In genomic region chr22:20060700-20061480, GRCh38 we compare ENCODE assay signal across 13 cellular contexts. TPM values are rescaled to one million over a fixed set of nuclear protein-coding genes. Genes with fewer than 3 reads are reported as not detected.
DNase-seq lines count a peak whose midpoint lies in the region; ATAC-seq and TF ChIP-seq lines count a peak whose summit lies in the region.
"Had no signal": no experiment of that assay in that cellular context is flagged by ENCODE, and none has a peak within 500 bp of the region (broad histone marks: within the 10 kb centered on the region; RNA-seq: fewer than 3 reads in every experiment).

No MANE protein-coding gene starts in this region.

- ATAC-seq in upper lobe of right lung, result no peak
- ATAC-seq: stimulated activated naive B cell treated with anti-CD40 and anti-IgM and Interleukin-4, amounts not matched to agents 10 μg/mL and 1 μg/mL and 100 μg/mL, for 72 hours had no signal

- no peaks in the 10 kb centered on the region for H3K9me3 ChIP-seq in upper lobe of right lung
- H3K9me3 ChIP-seq: adrenal gland, esophagus muscularis mucosa, vagina had no signal

- H3K36me3 ChIP-seq in upper lobe of right lung, result peaks cover 71% of the 10 kb centered on the region

- POLR2A ChIA-PET in RWPE1 (lab: Yijun Ruan, JAX; ENCODE audit: low non-redundant PET), result no interaction called here

- H3K4me3 ChIP-seq in upper lobe of right lung, result no peak overlapping the region
- H3K4me3 ChIP-seq: adrenal gland, esophagus muscularis mucosa, vagina had no signal

- H3K4me1 ChIP-seq in upper lobe of right lung, result no peaks in the 10 kb centered on the region
- H3K4me1 ChIP-seq: esophagus muscularis mucosa had no signal

- intact Hi-C loops in upper lobe of right lung (cut with DNase I), result no loop called here

- no peaks in the 10 kb centered on the region for H3K27me3 ChIP-seq in upper lobe of right lung
- H3K27me3 ChIP-seq: adrenal gland, esophagus muscularis mucosa, vagina had no signal

- peak; percentile 11 for DNase-seq in stimulated activated CD4-positive, alpha-beta T cell treated with anti-CD3 and anti-CD28 coated beads, Interleukin-15, amount 100 ng/mL, for 24 hours
- DNase-seq in stimulated activated CD4-positive, alpha-beta T cell treated with anti-CD3 and anti-CD28 coated beads, Interleukin-4, amount 100 ng/mL, for 24 hours, result no peak
- DNase-seq in RWPE1 (ENCODE audit: low spot score) (no peak), upper lobe of right lung (no peak), T-helper 2 cell (no peak), NCI-H345 treated with DMSO at 0.1 percent for 48 hours (lab: John Stamatoyannopoulos, UW; ENCODE audit: unreplicated experiment) (no peak)
- DNase-seq: activated B cell treated with CpG ODN at 0.5 μM for 24 hours; naive B cell; NCI-H1092; stimulated activated naive B cell treated with anti-CD40 and anti-IgM and Interleukin-4, amounts not matched to agents 10 μg/mL and 1 μg/mL and 100 μg/mL, for 72 hours had no signal

- TF ChIP-seq CTCF in RWPE1 (conservative IDR thresholded peaks at IDR 0.05; ENCODE audit: low read depth), result no peak
- peak; percentile 16 for TF ChIP-seq CTCF in upper lobe of right lung (IDR thresholded peaks at IDR 0.05)

- H3K27ac ChIP-seq in RWPE1, result peak overlapping the region; percentile 86
- H3K27ac ChIP-seq in upper lobe of right lung, result no peak overlapping the region
- H3K27ac ChIP-seq: esophagus muscularis mucosa, vagina had no signal

- CTCF ChIA-PET in RWPE1 (lab: Yijun Ruan, JAX), result interaction anchor here (0.7 kb wide), 1 partner anchor 107 kb away, joined by 3 read pairs; no protein-coding TSS in a partner anchor

RNA-seq across cellular contexts. Expression of gene DGCR8, which starts 19.2 kb away (rescaled TPM):
- 35.5 TPM for total RNA-seq in upper lobe of right lung

RNA-seq across cellular contexts. Expression of gene TANGO2, which starts 40.0 kb away (rescaled TPM):
- 37.8 TPM for total RNA-seq in upper lobe of right lung

RNA-seq across cellular contexts. Expression of gene ARVCF, which starts 44.3 kb away (rescaled TPM):
- 25.4 TPM for total RNA-seq in upper lobe of right lung

RNA-seq across cellular contexts. Expression of gene RANBP1, which starts 55.0 kb away (rescaled TPM):
- total RNA-seq in upper lobe of right lung, result 53.0 TPM

RNA-seq across cellular contexts. Expression of gene TRMT2A, which starts 56.1 kb away (rescaled TPM):
- total RNA-seq in upper lobe of right lung, result 53.8 TPM
